ENCODE assay signal across 10 cellular contexts in the genomic region with DNA sequence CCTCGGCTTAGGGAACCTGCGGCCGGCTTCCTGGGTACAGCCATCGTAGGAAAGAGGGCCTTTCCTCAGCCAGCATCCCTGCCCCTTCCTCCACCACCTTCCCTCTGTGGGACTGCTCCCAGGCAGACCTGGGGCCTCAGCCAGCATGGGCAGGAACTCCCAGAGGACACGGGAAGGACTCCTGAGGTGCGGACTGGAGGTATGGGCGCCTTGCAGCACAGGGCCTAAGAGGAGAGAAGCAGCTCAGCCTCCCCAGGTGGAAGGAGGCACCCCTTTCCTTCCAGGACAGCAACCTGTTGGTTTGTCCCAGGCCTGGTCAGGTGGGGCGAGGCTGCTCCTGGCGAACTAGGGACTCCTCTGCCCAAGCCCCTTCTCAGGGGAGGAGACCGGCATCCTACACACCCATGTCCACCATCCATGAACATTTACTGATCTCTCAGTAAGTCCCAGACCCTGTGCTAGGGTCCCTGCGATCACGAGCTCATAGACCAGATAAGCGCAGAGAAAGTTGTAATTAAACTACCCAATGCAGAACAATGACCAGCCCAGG.
DNase-seq lines count a peak whose midpoint lies in the region; ATAC-seq and TF ChIP-seq lines count a peak whose summit lies in the region.
"Had no signal": no experiment of that assay in that cellular context is flagged by ENCODE, and none has a peak within 500 bp of the region (broad histone marks: within the 10 kb centered on the region; RNA-seq: fewer than 3 reads in every experiment).

No MANE protein-coding gene starts in this region.

- peaks cover 30% of the 10 kb centered on the region for H3K79me1 ChIP-seq in trophoblast cell (ENCODE audit: low read length)

- H4K91ac ChIP-seq in trophoblast cell (ENCODE audit: low read depth, low read length): peak overlapping the region; percentile 75

- H3K27me3 Mint-ChIP-seq in CD8-positive, alpha-beta T cell (ENCODE audit: low read depth): peaks cover 5% of the 10 kb centered on the region

- BruUV-seq in OCI-LY7 (replicated peaks; lab: Mats Ljungman, UMichigan): no TSS peak

- no peaks in the 10 kb centered on the region for H3K36me3 ChIP-seq in CD8-positive, alpha-beta T cell (ENCODE audit: insufficient read depth, low read length)
- H3K36me3 ChIP-seq in OCI-LY7 (ENCODE audit: insufficient read depth, low read length) (no peaks in the 10 kb centered on the region), right atrium auricular region (no peaks in the 10 kb centered on the region), trophoblast cell (ENCODE audit: control insufficient read depth in 1 of 2, insufficient read depth in 2 of 2, low read length in 2 of 2) (no peaks in the 10 kb centered on the region)

- H2BK120ac ChIP-seq in trophoblast cell (ENCODE audit: insufficient read depth, low read length, poor library complexity): peak overlapping the region; percentile 87

- H2AK5ac ChIP-seq in trophoblast cell (ENCODE audit: low read length): peak overlapping the region; percentile 51

- H3K9me2 ChIP-seq in OCI-LY7 (ENCODE audit: insufficient read depth, low read length): no peaks in the 10 kb centered on the region

- CTCF ChIA-PET in CD8-positive, alpha-beta T cell (lab: Charles Lee): interaction anchor here (1.0 kb wide), 1 partner anchor 1015 kb away, joined by 3 read pairs; no protein-coding TSS in a partner anchor
- CTCF ChIA-PET in OCI-LY7 (lab: Charles Lee; ENCODE audit: unreplicated experiment): interaction anchor here (0.6 to 3.3 kb wide), 4 partner anchors 9 to 61 kb away, joined by 3 to 13 read pairs (median 4); no protein-coding TSS in a partner anchor

- no peaks in the 10 kb centered on the region for H3K9me3 Mint-ChIP-seq in CD8-positive, alpha-beta T cell
- H3K9me3 Mint-ChIP-seq: neural crest cell had no signal

- no peak overlapping the region for H3K18ac ChIP-seq in trophoblast cell (ENCODE audit: low read length)

- H3K4me1 Mint-ChIP-seq in CD8-positive, alpha-beta T cell (ENCODE audit: low read depth): peaks cover 40% of the 10 kb centered on the region

- H4K12ac ChIP-seq in trophoblast cell (ENCODE audit: low read depth, low read length): peak overlapping the region; percentile 12

- no peak overlapping the region for H2AFZ ChIP-seq in OCI-LY7 (ENCODE audit: low read length)
- peak overlapping the region; percentile 19 for H2AFZ ChIP-seq in trophoblast cell (ENCODE audit: insufficient read depth, low read length, poor library complexity)

- H3K4me3 ChIP-seq in CD8-positive, alpha-beta T cell (ENCODE audit: low read depth, low read length): no peak overlapping the region
- peak overlapping the region; percentile 60 for H3K4me3 ChIP-seq in OCI-LY7 (ENCODE audit: low read depth, low read length, poor library complexity, severe bottlenecking)
- H3K4me3 ChIP-seq in right atrium auricular region: no peak overlapping the region
- H3K4me3 ChIP-seq in trophoblast cell (ENCODE audit: low read depth, low read length): no peak overlapping the region

- peak overlapping the region; percentile 39 for H3K4me3 Mint-ChIP-seq in CD8-positive, alpha-beta T cell
- H3K4me3 Mint-ChIP-seq: neural crest cell had no signal

- no peak overlapping the region for H3K27ac Mint-ChIP-seq in CD8-positive, alpha-beta T cell

- peak overlapping the region; percentile 28 for H3K14ac ChIP-seq in trophoblast cell (ENCODE audit: low read length)

- peak in 1 of 7 experiments; percentile 7 for DNase-seq in CD8-positive, alpha-beta T cell
- DNase-seq in OCI-LY7 (ENCODE audit: low spot score) (peak; percentile 62), right atrium auricular region (ENCODE audit: low spot score) (no peak), trophoblast cell (no peak), amygdala (lab: John Stamatoyannopoulos, UW) (no peak), UCSD-AML1 (lab: John Stamatoyannopoulos, UW; ENCODE audit: unreplicated experiment) (no peak), HT-29 (ENCODE audit: low spot score) (no peak)
- no peak for DNase-seq in stimulated activated naive CD4-positive, alpha-beta T cell treated with Interleukin-2 at 50 U/mL for 16 hours (lab: John Stamatoyannopoulos, UW)

- peaks cover 5% of the 10 kb centered on the region for H3K27me3 ChIP-seq in CD8-positive, alpha-beta T cell (ENCODE audit: insufficient read depth, low read length)
- no peaks in the 10 kb centered on the region for H3K27me3 ChIP-seq in right atrium auricular region
- no peaks in the 10 kb centered on the region for H3K27me3 ChIP-seq in trophoblast cell (ENCODE audit: insufficient read depth, low read length)

- no peak overlapping the region for H3K23ac ChIP-seq in trophoblast cell (ENCODE audit: low read length)

- H4K8ac ChIP-seq in trophoblast cell (ENCODE audit: low read depth, low read length): peak overlapping the region; percentile 24

- no peaks in the 10 kb centered on the region for H3K9me3 ChIP-seq in CD8-positive, alpha-beta T cell (ENCODE audit: low read length)
- H3K9me3 ChIP-seq in OCI-LY7 (ENCODE audit: low read length): no peaks in the 10 kb centered on the region
- H3K9me3 ChIP-seq in right atrium auricular region: no peaks in the 10 kb centered on the region
- no peaks in the 10 kb centered on the region for H3K9me3 ChIP-seq in trophoblast cell (ENCODE audit: insufficient read depth, low read depth, low read length)

- H2BK12ac ChIP-seq in trophoblast cell (ENCODE audit: low read length): peak overlapping the region; percentile 80

- H4K20me1 ChIP-seq in OCI-LY7 (ENCODE audit: insufficient read depth, low read length): no peaks in the 10 kb centered on the region

- H2BK5ac ChIP-seq in trophoblast cell (ENCODE audit: low read depth, low read length, poor library complexity): peak overlapping the region; percentile 43

- intact Hi-C loops in CD8-positive, alpha-beta T cell (cut with DNase I, micrococcal nuclease): loop anchor here in 1 of 2 experiments (2.0 kb wide), 1 partner anchor 100 kb away; the partner anchor contains the start of gene ID2
- intact Hi-C loops in OCI-LY7 (cut with micrococcal nuclease; ENCODE audit: unreplicated experiment): loop anchor here (1.0 to 10.0 kb wide), 7 partner anchors 9 to 962 kb away; partner anchors contain the start of gene ID2

- peak overlapping the region; percentile 90 for H3K4me2 ChIP-seq in OCI-LY7 (ENCODE audit: low read length)
- H3K4me2 ChIP-seq in trophoblast cell (ENCODE audit: low read length): no peak overlapping the region

- TF ChIP-seq CTCF in CD8-positive, alpha-beta T cell (IDR thresholded peaks at IDR 0.05): no peak
- TF ChIP-seq CTCF in OCI-LY7 (conservative IDR thresholded peaks at IDR 0.05; ENCODE audit: low read length): no peak
- no peak for TF ChIP-seq CTCF in right atrium auricular region (IDR thresholded peaks at IDR 0.05)

- no peaks in the 10 kb centered on the region for H3K36me3 Mint-ChIP-seq in CD8-positive, alpha-beta T cell

- WGBS in trophoblast cell (ENCODE audit: extremely low coverage, insufficient coverage, insufficient read length): no CpG with 5 or more reads among the region's 13 CpGs

- peaks cover 22% of the 10 kb centered on the region for H3K4me1 ChIP-seq in CD8-positive, alpha-beta T cell (ENCODE audit: insufficient read depth, low read length)
- H3K4me1 ChIP-seq in OCI-LY7 (ENCODE audit: insufficient read depth, low read length, poor library complexity, severe bottlenecking): peaks cover 97% of the 10 kb centered on the region
- H3K4me1 ChIP-seq in right atrium auricular region: peaks cover 0 to 36% of the 10 kb centered on the region in 2 donors
- H3K4me1 ChIP-seq in trophoblast cell (ENCODE audit: control insufficient read depth in 1 of 2, insufficient read depth in 2 of 2, low read length in 2 of 2): peaks cover 21 to 34% of the 10 kb centered on the region in 2 experiments

- peak overlapping the region; percentile 35 for H3K4ac ChIP-seq in trophoblast cell (ENCODE audit: low read depth, low read length)

- POLR2A ChIA-PET in CD8-positive, alpha-beta T cell (lab: Charles Lee): interaction anchor here (0.5 to 1.3 kb wide), 2 partner anchors 99 to 253 kb away, joined by 3 read pairs; partner anchors contain the start of gene ID2
- POLR2A ChIA-PET in OCI-LY7 (lab: Charles Lee): interaction anchor here (0.6 to 8.5 kb wide), 18 partner anchors 10 to 1015 kb away, joined by 3 to 100 read pairs (median 6); partner anchors contain the start of gene ID2

- no peak overlapping the region for H3K27ac ChIP-seq in CD8-positive, alpha-beta T cell (ENCODE audit: low read depth, low read length)
- H3K27ac ChIP-seq in OCI-LY7 (ENCODE audit: low read depth, low read length, poor library complexity, severe bottlenecking) (peak overlapping the region; percentile 98), right atrium auricular region (peak overlapping the region; percentile 36 to 52), trophoblast cell (ENCODE audit: low read depth, low read length) (no peak overlapping the region)
- H3K27ac ChIP-seq: C4-2B had no signal

- no peak for ATAC-seq in CD8-positive, alpha-beta T cell

- H3K9ac ChIP-seq in trophoblast cell (ENCODE audit: low read length): no peak overlapping the region

- no peaks in the 10 kb centered on the region; the same call in 1 of the 2 replicates for H3K79me2 ChIP-seq in OCI-LY7 (ENCODE audit: insufficient read depth, low read depth, low read length)
- H3K79me2 ChIP-seq in trophoblast cell (ENCODE audit: control insufficient read depth, insufficient read depth, low read length, poor library complexity): no peaks in the 10 kb centered on the region

Comparison
In these comparisons a context has a peak if more than half of its experiments do, and no peak if none do; other contexts are left out.
1. H3K27ac ChIP-seq: peak in OCI-LY7 (single experiment) and right atrium auricular region (2 of 2); none in CD8-positive, alpha-beta T cell (single experiment) and trophoblast cell (single experiment).